19 cellular contexts compared by ENCODE assay signal in genomic region chr9:93665128-93665565, GRCh38.
DNase-seq lines count a peak whose midpoint lies in the region; ATAC-seq, FAIRE-seq and TF ChIP-seq lines count a peak whose summit lies in the region.
"Had no signal": no experiment of that assay in that cellular context is flagged by ENCODE, and none has a peak within 500 bp of the region (broad histone marks: within the 10 kb centered on the region; RNA-seq: fewer than 3 reads in every experiment).

No MANE protein-coding gene starts in this region.

- peaks cover 3% of the 10 kb centered on the region for H3K36me3 Mint-ChIP-seq in activated naive CD8-positive, alpha-beta T cell treated with anti-CD3 and anti-CD28 coated beads, Interleukin-2, amount 10 ng/mL, durations not matched to agents 7 days and 5 days
- H3K36me3 Mint-ChIP-seq in activated naive CD8-positive, alpha-beta T cell treated with anti-CD3 and anti-CD28 coated beads, Interleukin-2, amount 50 U/mL, for 24 hours (ENCODE audit: low read depth): peaks cover 2% of the 10 kb centered on the region
- H3K36me3 Mint-ChIP-seq in chondrocyte (ENCODE audit: low read depth): peaks cover 3% of the 10 kb centered on the region
- peaks cover 2% of the 10 kb centered on the region for H3K36me3 Mint-ChIP-seq in activated CD4-positive, alpha-beta memory T cell treated with anti-CD3 and anti-CD28 coated beads, Interleukin-2, amount 10 ng/mL, durations not matched to agents 7 days and 5 days (ENCODE audit: low read depth)

- no peaks in the 10 kb centered on the region for H3K27me3 Mint-ChIP-seq in activated naive CD8-positive, alpha-beta T cell treated with anti-CD3 and anti-CD28 coated beads, Interleukin-2, amount 10 ng/mL, durations not matched to agents 7 days and 5 days
- no peaks in the 10 kb centered on the region for H3K27me3 Mint-ChIP-seq in activated naive CD8-positive, alpha-beta T cell treated with anti-CD3 and anti-CD28 coated beads, Interleukin-2, amount 50 U/mL, for 24 hours
- no peaks in the 10 kb centered on the region for H3K27me3 Mint-ChIP-seq in chondrocyte (ENCODE audit: low read depth)
- H3K27me3 Mint-ChIP-seq in activated CD4-positive, alpha-beta memory T cell treated with anti-CD3 and anti-CD28 coated beads, Interleukin-2, amount 10 ng/mL, durations not matched to agents 7 days and 5 days: no peaks in the 10 kb centered on the region

- H3K27ac ChIP-seq in kidney (ENCODE audit: low read depth in 2 of 2, low read length in 2 of 2) (no peak overlapping the region), tibial artery (no peak overlapping the region)
- H3K27ac ChIP-seq: C4-2B had no signal

- ATAC-seq in activated naive CD8-positive, alpha-beta T cell treated with anti-CD3 and anti-CD28 coated beads, Interleukin-2, amount 10 ng/mL, durations not matched to agents 7 days and 5 days (ENCODE audit: low read depth): no peak
- ATAC-seq in activated naive CD8-positive, alpha-beta T cell treated with anti-CD3 and anti-CD28 coated beads, Interleukin-2, amount 50 U/mL, for 24 hours: no peak
- ATAC-seq: GM23338, PC-3 had no signal

- DNase-seq in activated naive CD8-positive, alpha-beta T cell treated with anti-CD3 and anti-CD28 coated beads, Interleukin-2, amount 10 ng/mL, durations not matched to agents 7 days and 5 days: peak; percentile 14
- DNase-seq in activated naive CD8-positive, alpha-beta T cell treated with anti-CD3 and anti-CD28 coated beads, Interleukin-2, amount 50 U/mL, for 24 hours: no peak
- DNase-seq in chondrocyte (ENCODE audit: low spot score): peak; percentile 53
- peak; percentile 17 for DNase-seq in kidney
- DNase-seq in tibial artery: peak; percentile 16 to 58
- DNase-seq in NCI-H774 (lab: John Stamatoyannopoulos, UW): no peak
- no peak for DNase-seq in NCI-H1436 (lab: John Stamatoyannopoulos, UW)
- no peak for DNase-seq in activated CD4-positive, alpha-beta memory T cell treated with anti-CD3 and anti-CD28 coated beads, Interleukin-2, amount 10 ng/mL, durations not matched to agents 7 days and 5 days
- DNase-seq: DMS 273 treated with DMSO at 0.1 percent for 48 hours, GF-D8, NCI-H2029, NCI-H2171, NCI-H446 treated with DMSO at 0.1 percent for 48 hours, NCI-H748 treated with DMSO at 0.1 percent for 48 hours, PC-3 had no signal

- H3K4me3 ChIP-seq in kidney (ENCODE audit: low read length in 2 of 2) (no peak overlapping the region), tibial artery (no peak overlapping the region)
- H3K4me3 ChIP-seq: GM23338 had no signal

- H3K36me3 ChIP-seq in kidney (ENCODE audit: control insufficient read depth in 1 of 2, insufficient read depth in 2 of 2, low read length in 2 of 2) (peaks cover 11 to 16% of the 10 kb centered on the region in 2 donors), tibial artery (peaks cover 25 to 84% (median 55%) of the 10 kb centered on the region in 3 donors)

- no peak for FAIRE-seq in kidney (lab: Jason Lieb, UNC)
- FAIRE-seq: GM12891, GM18507 had no signal

- no peak overlapping the region for H3K4me3 Mint-ChIP-seq in activated naive CD8-positive, alpha-beta T cell treated with anti-CD3 and anti-CD28 coated beads, Interleukin-2, amount 10 ng/mL, durations not matched to agents 7 days and 5 days
- H3K4me3 Mint-ChIP-seq in activated naive CD8-positive, alpha-beta T cell treated with anti-CD3 and anti-CD28 coated beads, Interleukin-2, amount 50 U/mL, for 24 hours: no peak overlapping the region
- H3K4me3 Mint-ChIP-seq in chondrocyte (ENCODE audit: unreplicated experiment): no peak overlapping the region
- no peak overlapping the region for H3K4me3 Mint-ChIP-seq in activated CD4-positive, alpha-beta memory T cell treated with anti-CD3 and anti-CD28 coated beads, Interleukin-2, amount 10 ng/mL, durations not matched to agents 7 days and 5 days
- H3K4me3 Mint-ChIP-seq: GM23338 had no signal

- H3K27ac Mint-ChIP-seq in activated naive CD8-positive, alpha-beta T cell treated with anti-CD3 and anti-CD28 coated beads, Interleukin-2, amount 10 ng/mL, durations not matched to agents 7 days and 5 days: no peak overlapping the region
- H3K27ac Mint-ChIP-seq in activated naive CD8-positive, alpha-beta T cell treated with anti-CD3 and anti-CD28 coated beads, Interleukin-2, amount 50 U/mL, for 24 hours: no peak overlapping the region
- no peak overlapping the region for H3K27ac Mint-ChIP-seq in chondrocyte (ENCODE audit: unreplicated experiment)
- no peak overlapping the region for H3K27ac Mint-ChIP-seq in activated CD4-positive, alpha-beta memory T cell treated with anti-CD3 and anti-CD28 coated beads, Interleukin-2, amount 10 ng/mL, durations not matched to agents 7 days and 5 days
- H3K27ac Mint-ChIP-seq: GM23338 had no signal

- no peaks in the 10 kb centered on the region for H3K27me3 ChIP-seq in tibial artery

- CTCF ChIA-PET in activated CD4-positive, alpha-beta memory T cell treated with anti-CD3 and anti-CD28 coated beads, Interleukin-2, amount 10 ng/mL, durations not matched to agents 7 days and 5 days (lab: Charles Lee): no interaction called here

- POLR2A ChIA-PET in activated naive CD8-positive, alpha-beta T cell treated with anti-CD3 and anti-CD28 coated beads, Interleukin-2, amount 10 ng/mL, durations not matched to agents 7 days and 5 days (lab: Charles Lee): no interaction called here
- POLR2A ChIA-PET in activated CD4-positive, alpha-beta memory T cell treated with anti-CD3 and anti-CD28 coated beads, Interleukin-2, amount 10 ng/mL, durations not matched to agents 7 days and 5 days (lab: Charles Lee): no interaction called here

- no peaks in the 10 kb centered on the region for H3K4me1 Mint-ChIP-seq in activated naive CD8-positive, alpha-beta T cell treated with anti-CD3 and anti-CD28 coated beads, Interleukin-2, amount 10 ng/mL, durations not matched to agents 7 days and 5 days
- no peaks in the 10 kb centered on the region for H3K4me1 Mint-ChIP-seq in activated naive CD8-positive, alpha-beta T cell treated with anti-CD3 and anti-CD28 coated beads, Interleukin-2, amount 50 U/mL, for 24 hours
- no peaks in the 10 kb centered on the region for H3K4me1 Mint-ChIP-seq in chondrocyte (ENCODE audit: low read depth)
- no peaks in the 10 kb centered on the region for H3K4me1 Mint-ChIP-seq in activated CD4-positive, alpha-beta memory T cell treated with anti-CD3 and anti-CD28 coated beads, Interleukin-2, amount 10 ng/mL, durations not matched to agents 7 days and 5 days

- H3K4me1 ChIP-seq in kidney (ENCODE audit: control insufficient read depth in 1 of 2, insufficient read depth in 1 of 2, low read depth in 1 of 2, low read length in 2 of 2): no peaks in the 10 kb centered on the region
- no peaks in the 10 kb centered on the region for H3K4me1 ChIP-seq in tibial artery

- intact Hi-C loops in kidney (cut with DNase I) (no loop called here), tibial artery (cut with DNase I; ENCODE audit: low total_unique reads) (no loop called here)

- no peak for TF ChIP-seq CTCF in chondrocyte (IDR thresholded peaks at IDR 0.05)
- no peak for TF ChIP-seq CTCF in kidney (IDR thresholded peaks at IDR 0.05; ENCODE audit: borderline replicate concordance, extremely low read depth, insufficient read depth)
- TF ChIP-seq CTCF in tibial artery (IDR thresholded peaks at IDR 0.05): no peak

- H3K9me3 ChIP-seq in kidney (ENCODE audit: control insufficient read depth in 1 of 2, low read length in 2 of 2) (no peaks in the 10 kb centered on the region), tibial artery (no peaks in the 10 kb centered on the region)

- H3K9me3 Mint-ChIP-seq in activated naive CD8-positive, alpha-beta T cell treated with anti-CD3 and anti-CD28 coated beads, Interleukin-2, amount 10 ng/mL, durations not matched to agents 7 days and 5 days: no peaks in the 10 kb centered on the region
- H3K9me3 Mint-ChIP-seq in activated naive CD8-positive, alpha-beta T cell treated with anti-CD3 and anti-CD28 coated beads, Interleukin-2, amount 50 U/mL, for 24 hours: no peaks in the 10 kb centered on the region
- no peaks in the 10 kb centered on the region for H3K9me3 Mint-ChIP-seq in chondrocyte (ENCODE audit: low read depth)
- no peaks in the 10 kb centered on the region for H3K9me3 Mint-ChIP-seq in activated CD4-positive, alpha-beta memory T cell treated with anti-CD3 and anti-CD28 coated beads, Interleukin-2, amount 10 ng/mL, durations not matched to agents 7 days and 5 days
- H3K9me3 Mint-ChIP-seq: GM23338 had no signal

- no peak overlapping the region for H3K9ac ChIP-seq in kidney (ENCODE audit: low read length in 2 of 2)

Comparison
In these comparisons a context has a peak if more than half of its experiments do, and no peak if none do; other contexts are left out.
1. DNase-seq: peak in activated naive CD8-positive, alpha-beta T cell treated with anti-CD3 and anti-CD28 coated beads, Interleukin-2, amount 10 ng/mL, durations not matched to agents 7 days and 5 days (single experiment), chondrocyte (single experiment), kidney (single experiment) and tibial artery (2 of 2); none in activated naive CD8-positive, alpha-beta T cell treated with anti-CD3 and anti-CD28 coated beads, Interleukin-2, amount 50 U/mL, for 24 hours (single experiment), NCI-H774 (single experiment), NCI-H1436 (single experiment) and activated CD4-positive, alpha-beta memory T cell treated with anti-CD3 and anti-CD28 coated beads, Interleukin-2, amount 10 ng/mL, durations not matched to agents 7 days and 5 days (single experiment).